ENCODE assay signal across 1 cellular context in the genomic region with DNA sequence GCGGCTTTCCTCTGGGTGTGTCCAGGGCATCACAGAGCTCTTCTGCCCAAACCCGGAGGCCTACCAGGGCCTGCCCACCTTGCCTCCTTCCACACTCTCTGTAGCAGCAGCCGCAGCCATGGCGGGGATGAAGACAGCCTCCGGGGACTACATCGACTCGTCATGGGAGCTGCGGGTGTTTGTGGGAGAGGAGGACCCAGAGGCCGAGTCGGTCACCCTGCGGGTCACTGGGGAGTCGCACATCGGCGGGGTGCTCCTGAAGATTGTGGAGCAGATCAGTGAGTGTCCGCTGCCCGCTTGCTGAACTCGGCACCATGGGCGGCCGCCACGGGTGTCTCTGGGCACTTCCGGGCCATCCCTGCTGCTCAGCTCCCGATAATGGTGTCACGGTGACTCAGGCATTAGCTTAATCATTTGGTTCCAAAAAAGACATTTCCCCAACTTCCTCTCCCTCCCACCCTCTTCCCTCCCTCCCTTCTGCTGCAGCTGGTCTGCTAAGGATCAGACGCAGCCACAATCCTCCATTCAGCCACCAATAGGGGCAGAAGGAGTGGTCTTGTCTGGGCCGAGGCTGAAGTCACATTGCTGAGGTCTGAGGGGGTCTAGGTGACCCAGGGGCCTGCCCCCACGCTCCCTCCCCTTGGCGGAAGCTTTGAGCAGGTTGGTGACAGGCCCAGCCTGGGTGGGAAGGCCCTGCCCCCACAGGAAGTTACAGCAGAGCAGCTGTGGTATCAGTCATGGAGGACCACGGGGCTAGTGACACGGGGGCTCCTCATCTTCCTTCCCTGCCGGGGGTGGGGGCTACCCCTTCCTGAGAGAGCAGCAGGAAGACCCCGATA.
TF ChIP-seq lines count a peak whose summit lies in the region.

No MANE protein-coding gene starts in this region.

TF ChIP-seq in K562, 482 proteins besides CTCF, POLR2A, EP300 and RAD21 (continued from another document and continues in another):
- TF ChIP-seq ZBTB7A (IDR thresholded peaks at IDR 0.05; ENCODE audit: borderline replicate concordance, control insufficient read depth, low read depth, low read length): peak; percentile 99
- peak; percentile 92 for TF ChIP-seq TAF9B (IDR thresholded peaks at IDR 0.05; ENCODE audit: partially characterized antibody)
- no peak for TF ChIP-seq ATF1 (CRISPR knock-in tag; IDR thresholded peaks at IDR 0.05)
- TF ChIP-seq ATF1 (tag; IDR thresholded peaks at IDR 0.05): peak; percentile 83
- TF ChIP-seq ETV1 (tag; conservative IDR thresholded peaks at IDR 0.05; ENCODE audit: low read depth): peak; percentile 93
- peak; percentile 84 for TF ChIP-seq GABPB1 (CRISPR knock-in tag; IDR thresholded peaks at IDR 0.05)
- peak; percentile 17; the same call in 1 of the 2 replicates for TF ChIP-seq ZNF239 (CRISPR knock-in tag; IDR thresholded peaks at IDR 0.05)
- peak; percentile 45 for TF ChIP-seq KDM5B (IDR thresholded peaks at IDR 0.05; ENCODE audit: insufficient replicate concordance, low read depth, low read length)
- TF ChIP-seq CC2D1A (IDR thresholded peaks at IDR 0.05): peak; percentile 9; the same call in 1 of the 2 replicates
- no peak for TF ChIP-seq SRSF9 (IDR thresholded peaks at IDR 0.05; ENCODE audit: borderline replicate concordance, low read depth, low read length)
- 0 out of 2 replicates have a peak, but pooled peaks have one; percentile 18 for TF ChIP-seq ZNF134 (CRISPR knock-in tag; conservative IDR thresholded peaks at IDR 0.05)
- TF ChIP-seq, protein P1, sequence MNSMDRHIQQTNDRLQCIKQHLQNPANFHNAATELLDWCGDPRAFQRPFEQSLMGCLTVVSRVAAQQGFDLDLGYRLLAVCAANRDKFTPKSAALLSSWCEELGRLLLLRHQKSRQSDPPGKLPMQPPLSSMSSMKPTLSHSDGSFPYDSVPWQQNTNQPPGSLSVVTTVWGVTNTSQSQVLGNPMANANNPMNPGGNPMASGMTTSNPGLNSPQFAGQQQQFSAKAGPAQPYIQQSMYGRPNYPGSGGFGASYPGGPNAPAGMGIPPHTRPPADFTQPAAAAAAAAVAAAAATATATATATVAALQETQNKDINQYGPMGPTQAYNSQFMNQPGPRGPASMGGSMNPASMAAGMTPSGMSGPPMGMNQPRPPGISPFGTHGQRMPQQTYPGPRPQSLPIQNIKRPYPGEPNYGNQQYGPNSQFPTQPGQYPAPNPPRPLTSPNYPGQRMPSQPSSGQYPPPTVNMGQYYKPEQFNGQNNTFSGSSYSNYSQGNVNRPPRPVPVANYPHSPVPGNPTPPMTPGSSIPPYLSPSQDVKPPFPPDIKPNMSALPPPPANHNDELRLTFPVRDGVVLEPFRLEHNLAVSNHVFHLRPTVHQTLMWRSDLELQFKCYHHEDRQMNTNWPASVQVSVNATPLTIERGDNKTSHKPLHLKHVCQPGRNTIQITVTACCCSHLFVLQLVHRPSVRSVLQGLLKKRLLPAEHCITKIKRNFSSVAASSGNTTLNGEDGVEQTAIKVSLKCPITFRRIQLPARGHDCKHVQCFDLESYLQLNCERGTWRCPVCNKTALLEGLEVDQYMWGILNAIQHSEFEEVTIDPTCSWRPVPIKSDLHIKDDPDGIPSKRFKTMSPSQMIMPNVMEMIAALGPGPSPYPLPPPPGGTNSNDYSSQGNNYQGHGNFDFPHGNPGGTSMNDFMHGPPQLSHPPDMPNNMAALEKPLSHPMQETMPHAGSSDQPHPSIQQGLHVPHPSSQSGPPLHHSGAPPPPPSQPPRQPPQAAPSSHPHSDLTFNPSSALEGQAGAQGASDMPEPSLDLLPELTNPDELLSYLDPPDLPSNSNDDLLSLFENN (IDR thresholded peaks at IDR 0.05; ENCODE audit: low read depth in 2 of 2, low read length in 2 of 2): 0 out of 4 replicates have a peak, but pooled peaks of 1 of the 2 experiments have one; percentile 44
- no peak for TF ChIP-seq ZNF140 (CRISPR knock-in tag; IDR thresholded peaks at IDR 0.05)
- no peak for TF ChIP-seq ZSCAN29 (IDR thresholded peaks at IDR 0.05)
- TF ChIP-seq PHF8 (IDR thresholded peaks at IDR 0.05; ENCODE audit: borderline replicate concordance, low read length): peak; percentile 56; the same call in 1 of the 2 replicates
- TF ChIP-seq, protein P2, sequence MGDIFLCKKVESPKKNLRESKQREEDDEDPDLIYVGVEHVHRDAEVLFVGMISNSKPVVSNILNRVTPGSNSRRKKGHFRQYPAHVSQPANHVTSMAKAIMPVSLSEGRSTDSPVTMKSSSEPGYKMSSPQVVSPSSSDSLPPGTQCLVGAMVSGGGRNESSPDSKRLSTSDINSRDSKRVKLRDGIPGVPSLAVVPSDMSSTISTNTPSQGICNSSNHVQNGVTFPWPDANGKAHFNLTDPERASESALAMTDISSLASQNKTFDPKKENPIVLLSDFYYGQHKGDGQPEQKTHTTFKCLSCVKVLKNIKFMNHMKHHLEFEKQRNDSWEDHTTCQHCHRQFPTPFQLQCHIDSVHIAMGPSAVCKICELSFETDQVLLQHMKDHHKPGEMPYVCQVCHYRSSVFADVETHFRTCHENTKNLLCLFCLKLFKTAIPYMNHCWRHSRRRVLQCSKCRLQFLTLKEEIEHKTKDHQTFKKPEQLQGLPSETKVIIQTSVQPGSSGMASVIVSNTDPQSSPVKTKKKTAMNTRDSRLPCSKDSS (IDR thresholded peaks at IDR 0.05; ENCODE audit: low read depth, partially characterized antibody): no peak
- TF ChIP-seq, protein P3, sequence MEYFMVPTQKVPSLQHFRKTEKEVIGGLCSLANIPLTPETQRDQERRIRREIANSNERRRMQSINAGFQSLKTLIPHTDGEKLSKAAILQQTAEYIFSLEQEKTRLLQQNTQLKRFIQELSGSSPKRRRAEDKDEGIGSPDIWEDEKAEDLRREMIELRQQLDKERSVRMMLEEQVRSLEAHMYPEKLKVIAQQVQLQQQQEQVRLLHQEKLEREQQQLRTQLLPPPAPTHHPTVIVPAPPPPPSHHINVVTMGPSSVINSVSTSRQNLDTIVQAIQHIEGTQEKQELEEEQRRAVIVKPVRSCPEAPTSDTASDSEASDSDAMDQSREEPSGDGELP (CRISPR knock-in tag; IDR thresholded peaks at IDR 0.05; ENCODE audit: borderline replicate concordance): peak; percentile 98
- TF ChIP-seq, protein P4, sequence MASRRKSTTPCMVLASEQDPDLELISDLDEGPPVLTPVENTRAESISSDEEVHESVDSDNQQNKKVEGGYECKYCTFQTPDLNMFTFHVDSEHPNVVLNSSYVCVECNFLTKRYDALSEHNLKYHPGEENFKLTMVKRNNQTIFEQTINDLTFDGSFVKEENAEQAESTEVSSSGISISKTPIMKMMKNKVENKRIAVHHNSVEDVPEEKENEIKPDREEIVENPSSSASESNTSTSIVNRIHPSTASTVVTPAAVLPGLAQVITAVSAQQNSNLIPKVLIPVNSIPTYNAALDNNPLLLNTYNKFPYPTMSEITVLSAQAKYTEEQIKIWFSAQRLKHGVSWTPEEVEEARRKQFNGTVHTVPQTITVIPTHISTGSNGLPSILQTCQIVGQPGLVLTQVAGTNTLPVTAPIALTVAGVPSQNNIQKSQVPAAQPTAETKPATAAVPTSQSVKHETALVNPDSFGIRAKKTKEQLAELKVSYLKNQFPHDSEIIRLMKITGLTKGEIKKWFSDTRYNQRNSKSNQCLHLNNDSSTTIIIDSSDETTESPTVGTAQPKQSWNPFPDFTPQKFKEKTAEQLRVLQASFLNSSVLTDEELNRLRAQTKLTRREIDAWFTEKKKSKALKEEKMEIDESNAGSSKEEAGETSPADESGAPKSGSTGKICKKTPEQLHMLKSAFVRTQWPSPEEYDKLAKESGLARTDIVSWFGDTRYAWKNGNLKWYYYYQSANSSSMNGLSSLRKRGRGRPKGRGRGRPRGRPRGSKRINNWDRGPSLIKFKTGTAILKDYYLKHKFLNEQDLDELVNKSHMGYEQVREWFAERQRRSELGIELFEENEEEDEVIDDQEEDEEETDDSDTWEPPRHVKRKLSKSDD (conservative IDR thresholded peaks at IDR 0.05; ENCODE audit: low read length): no peak
- no peak for TF ChIP-seq SAP30 (IDR thresholded peaks at IDR 0.05; ENCODE audit: borderline replicate concordance, insufficient read depth, low read depth, low read length, poor library complexity, severe bottlenecking)
- TF ChIP-seq KDM1A (IDR thresholded peaks at IDR 0.05): 0 out of 4 replicates have a peak, but pooled peaks of 1 of the 2 experiments have one; percentile 0
- TF ChIP-seq SP1 (CRISPR knock-in tag; IDR thresholded peaks at IDR 0.05): peak; percentile 44; the same call in 1 of the 2 replicates
- no peak for TF ChIP-seq PPARD (CRISPR knock-in tag; IDR thresholded peaks at IDR 0.05)
- peak; percentile 38; the same call in 1 of the 2 replicates for TF ChIP-seq KLF1 (tag; IDR thresholded peaks at IDR 0.05)
- TF ChIP-seq, protein P5, sequence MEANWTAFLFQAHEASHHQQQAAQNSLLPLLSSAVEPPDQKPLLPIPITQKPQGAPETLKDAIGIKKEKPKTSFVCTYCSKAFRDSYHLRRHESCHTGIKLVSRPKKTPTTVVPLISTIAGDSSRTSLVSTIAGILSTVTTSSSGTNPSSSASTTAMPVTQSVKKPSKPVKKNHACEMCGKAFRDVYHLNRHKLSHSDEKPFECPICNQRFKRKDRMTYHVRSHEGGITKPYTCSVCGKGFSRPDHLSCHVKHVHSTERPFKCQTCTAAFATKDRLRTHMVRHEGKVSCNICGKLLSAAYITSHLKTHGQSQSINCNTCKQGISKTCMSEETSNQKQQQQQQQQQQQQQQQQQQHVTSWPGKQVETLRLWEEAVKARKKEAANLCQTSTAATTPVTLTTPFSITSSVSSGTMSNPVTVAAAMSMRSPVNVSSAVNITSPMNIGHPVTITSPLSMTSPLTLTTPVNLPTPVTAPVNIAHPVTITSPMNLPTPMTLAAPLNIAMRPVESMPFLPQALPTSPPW (CRISPR knock-in tag; IDR thresholded peaks at IDR 0.05): peak; percentile 93
- TF ChIP-seq ZNF143 (CRISPR knock-in tag; IDR thresholded peaks at IDR 0.05): no peak; the same call in 1 of the 2 replicates
- no peak for TF ChIP-seq CHD1 (IDR thresholded peaks at IDR 0.05; ENCODE audit: low read length)
- TF ChIP-seq TAF7 (tag; IDR thresholded peaks at IDR 0.05): peak; percentile 83
- TF ChIP-seq POLR2H (tag; IDR thresholded peaks at IDR 0.05; ENCODE audit: low read depth): peak; percentile 84
- TF ChIP-seq PRPF4 (IDR thresholded peaks at IDR 0.05; ENCODE audit: insufficient read depth, low read depth, low read length, poor library complexity, severe bottlenecking): peak; percentile 58
- no peak for TF ChIP-seq KAT8 (IDR thresholded peaks at IDR 0.05; ENCODE audit: low read depth)
- TF ChIP-seq ZNF174 (CRISPR knock-in tag; IDR thresholded peaks at IDR 0.05): no peak
- TF ChIP-seq RAD51 (IDR thresholded peaks at IDR 0.05; ENCODE audit: borderline replicate concordance, low read depth): peak; percentile 27; the same call in 1 of the 2 replicates
- TF ChIP-seq NR2C1 (IDR thresholded peaks at IDR 0.05): no peak
- TF ChIP-seq NR2C1 (tag; IDR thresholded peaks at IDR 0.05): peak; percentile 44; the same call in 1 of the 2 replicates
- TF ChIP-seq, protein P6, sequence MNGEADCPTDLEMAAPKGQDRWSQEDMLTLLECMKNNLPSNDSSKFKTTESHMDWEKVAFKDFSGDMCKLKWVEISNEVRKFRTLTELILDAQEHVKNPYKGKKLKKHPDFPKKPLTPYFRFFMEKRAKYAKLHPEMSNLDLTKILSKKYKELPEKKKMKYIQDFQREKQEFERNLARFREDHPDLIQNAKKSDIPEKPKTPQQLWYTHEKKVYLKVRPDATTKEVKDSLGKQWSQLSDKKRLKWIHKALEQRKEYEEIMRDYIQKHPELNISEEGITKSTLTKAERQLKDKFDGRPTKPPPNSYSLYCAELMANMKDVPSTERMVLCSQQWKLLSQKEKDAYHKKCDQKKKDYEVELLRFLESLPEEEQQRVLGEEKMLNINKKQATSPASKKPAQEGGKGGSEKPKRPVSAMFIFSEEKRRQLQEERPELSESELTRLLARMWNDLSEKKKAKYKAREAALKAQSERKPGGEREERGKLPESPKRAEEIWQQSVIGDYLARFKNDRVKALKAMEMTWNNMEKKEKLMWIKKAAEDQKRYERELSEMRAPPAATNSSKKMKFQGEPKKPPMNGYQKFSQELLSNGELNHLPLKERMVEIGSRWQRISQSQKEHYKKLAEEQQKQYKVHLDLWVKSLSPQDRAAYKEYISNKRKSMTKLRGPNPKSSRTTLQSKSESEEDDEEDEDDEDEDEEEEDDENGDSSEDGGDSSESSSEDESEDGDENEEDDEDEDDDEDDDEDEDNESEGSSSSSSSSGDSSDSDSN (IDR thresholded peaks at IDR 0.05; ENCODE audit: borderline replicate concordance in 1 of 2, low read depth in 2 of 2, low read length in 2 of 2): 0 out of 4 replicates have a peak, but pooled peaks of 1 of the 2 experiments have one; percentile 27
- peak; percentile 84 for TF ChIP-seq CBFA2T3 (IDR thresholded peaks at IDR 0.05)
- TF ChIP-seq BMI1 (IDR thresholded peaks at IDR 0.05; ENCODE audit: low read length): no peak
- no peak for TF ChIP-seq DDX20 (tag; IDR thresholded peaks at IDR 0.05; ENCODE audit: low read depth)
- TF ChIP-seq, protein P7, sequence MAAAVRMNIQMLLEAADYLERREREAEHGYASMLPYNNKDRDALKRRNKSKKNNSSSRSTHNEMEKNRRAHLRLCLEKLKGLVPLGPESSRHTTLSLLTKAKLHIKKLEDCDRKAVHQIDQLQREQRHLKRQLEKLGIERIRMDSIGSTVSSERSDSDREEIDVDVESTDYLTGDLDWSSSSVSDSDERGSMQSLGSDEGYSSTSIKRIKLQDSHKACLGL (CRISPR knock-in tag; IDR thresholded peaks at IDR 0.05; ENCODE audit: borderline replicate concordance, poor library complexity, severe bottlenecking): no peak
- TF ChIP-seq, protein P8, sequence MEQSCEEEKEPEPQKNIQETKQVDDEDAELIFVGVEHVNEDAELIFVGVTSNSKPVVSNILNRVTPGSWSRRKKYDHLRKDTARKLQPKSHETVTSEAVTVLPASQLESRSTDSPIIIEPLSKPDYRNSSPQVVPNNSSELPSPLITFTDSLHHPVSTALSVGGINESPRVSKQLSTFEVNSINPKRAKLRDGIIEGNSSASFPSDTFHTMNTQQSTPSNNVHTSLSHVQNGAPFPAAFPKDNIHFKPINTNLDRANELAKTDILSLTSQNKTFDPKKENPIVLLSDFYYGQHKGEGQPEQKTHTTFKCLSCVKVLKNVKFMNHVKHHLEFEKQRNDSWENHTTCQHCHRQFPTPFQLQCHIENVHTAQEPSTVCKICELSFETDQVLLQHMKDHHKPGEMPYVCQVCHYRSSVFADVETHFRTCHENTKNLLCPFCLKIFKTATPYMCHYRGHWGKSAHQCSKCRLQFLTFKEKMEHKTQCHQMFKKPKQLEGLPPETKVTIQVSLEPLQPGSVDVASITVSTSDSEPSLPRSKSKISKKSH (CRISPR knock-in tag; IDR thresholded peaks at IDR 0.05): no peak
- no peak for TF ChIP-seq ZFPM2 (CRISPR knock-in tag; IDR thresholded peaks at IDR 0.05)
- TF ChIP-seq JUND (IDR thresholded peaks at IDR 0.05; ENCODE audit: borderline replicate concordance, low read depth, low read length): peak; percentile 83
- peak; percentile 74; the same call in 1 of the 3 replicates for TF ChIP-seq JUND (tag; IDR thresholded peaks at IDR 0.05; ENCODE audit: borderline replicate concordance, low read depth, low read length)
- TF ChIP-seq HDAC6 (IDR thresholded peaks at IDR 0.05; ENCODE audit: low read depth, low read length): no peak
- 0 out of 2 replicates have a peak, but pooled peaks have one; percentile 2 for TF ChIP-seq BHLHE40 (IDR thresholded peaks at IDR 0.05; ENCODE audit: low read length)
- TF ChIP-seq NCOR1 (IDR thresholded peaks at IDR 0.05): peak; percentile 76
